8 cellular contexts compared by ENCODE assay signal in the genomic region with DNA sequence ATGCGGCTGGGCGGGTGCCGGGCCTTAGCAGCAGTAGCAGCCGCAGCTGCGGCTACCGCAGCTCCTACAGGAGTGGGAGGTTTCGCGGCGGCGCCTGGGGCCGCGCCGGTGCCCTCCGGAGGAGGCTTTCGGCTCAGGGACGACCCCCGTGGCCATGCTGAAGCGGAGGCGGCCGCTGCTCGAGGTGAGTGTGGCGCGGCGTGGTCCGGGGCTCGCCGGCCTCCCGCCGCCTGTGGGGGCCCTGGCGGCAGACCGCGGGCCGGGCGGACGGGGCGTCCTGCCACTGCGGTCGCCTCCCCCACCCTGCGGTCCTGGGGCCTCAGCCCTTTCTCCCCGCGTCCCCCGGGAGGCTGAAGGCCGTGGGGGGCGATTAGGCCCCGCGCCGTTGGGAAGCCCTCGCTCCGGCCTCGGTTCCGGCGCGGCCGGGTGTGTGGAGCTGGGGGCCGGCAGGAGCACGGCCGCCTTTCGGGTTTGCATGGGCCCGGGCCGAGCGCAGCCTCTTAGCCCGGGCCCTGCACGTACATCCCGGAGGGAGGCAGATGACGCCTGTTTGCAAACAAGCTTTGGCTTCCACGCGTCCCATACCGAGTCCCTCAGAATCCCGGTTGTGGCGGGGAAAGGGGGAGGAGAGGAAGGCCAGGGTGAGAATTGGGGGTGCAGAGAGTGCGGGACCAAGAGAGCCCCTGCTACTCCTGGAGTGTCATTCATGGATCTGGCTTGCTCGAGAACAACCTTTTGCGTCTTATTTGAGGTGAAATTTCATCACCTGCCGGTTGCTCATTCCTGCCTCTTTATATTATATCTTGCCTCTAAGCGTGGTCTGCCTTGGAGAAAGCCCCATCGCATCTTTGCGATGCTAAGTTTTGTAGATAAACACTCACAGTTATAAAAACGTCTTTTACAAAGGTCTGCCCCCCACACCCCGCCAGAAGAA. TPM values are rescaled to one million over a fixed set of nuclear protein-coding genes. Genes with fewer than 3 reads are reported as not detected.
DNase-seq lines count a peak whose midpoint lies in the region; ATAC-seq and TF ChIP-seq lines count a peak whose summit lies in the region.

No MANE protein-coding gene starts in this region.

- H3K9me2 ChIP-seq in SK-N-SH = no peaks in the 10 kb centered on the region

- in situ Hi-C loops in astrocyte of the cerebellum (cut with HindIII; ENCODE audit: low sequenced_read_pairs) = no loop called here

- H3K27ac ChIP-seq in SK-N-SH (ENCODE audit: low read depth in 2 of 2, low read length in 1 of 2) (peak overlapping the region; percentile 86 to 89), iPS DF 6.9 (ENCODE audit: low read length) (no peak overlapping the region)

- peak overlapping the region; percentile 84 for H2AFZ ChIP-seq in SK-N-SH (ENCODE audit: low read depth)

- H3K4me3 ChIP-seq in SK-N-SH (ENCODE audit: low read depth in 2 of 2, low read length in 1 of 2) (peak overlapping the region; percentile 83 to 90), astrocyte of the cerebellum (ENCODE audit: low read depth, low read length) (peak overlapping the region; percentile 84), iPS DF 6.9 (ENCODE audit: low read length) (peak overlapping the region; percentile 75), retinal pigment epithelial cell (ENCODE audit: low read length) (peak overlapping the region; percentile 85)

- H3K9ac ChIP-seq in SK-N-SH = peak overlapping the region; percentile 94

- peaks cover 49% of the 10 kb centered on the region for H3K79me2 ChIP-seq in SK-N-SH (ENCODE audit: insufficient read depth)

- TF ChIP-seq EP300 in SK-N-SH (IDR thresholded peaks at IDR 0.05; ENCODE audit: borderline replicate concordance in 1 of 2, low read depth in 1 of 2, low read length in 1 of 2) = no peak

- H3K4me2 ChIP-seq in SK-N-SH = peak overlapping the region; percentile 75

- ATAC-seq in GM21515 (IDR thresholded peaks at IDR 0.05; ENCODE audit: unreplicated experiment) = peak; percentile 41

- H3K36me3 ChIP-seq in SK-N-SH (replicated peaks in 1 of 2; ENCODE audit: control insufficient read depth in 1 of 2, insufficient read depth in 2 of 2, low read length in 1 of 2) (no peaks in the 10 kb centered on the region), iPS DF 6.9 (ENCODE audit: control insufficient read depth, insufficient read depth, low read length) (no peaks in the 10 kb centered on the region)

- CTCF ChIA-PET in SK-N-SH (lab: Yijun Ruan, JAX) = interaction anchor here (0.6 to 2.1 kb wide), 16 partner anchors 11 to 348 kb away, joined by 3 to 11 read pairs (median 4); no protein-coding TSS in a partner anchor

- no peak for TF ChIP-seq RAD21 in SK-N-SH (IDR thresholded peaks at IDR 0.05; ENCODE audit: low read length)

- DNase-seq in Daoy (ENCODE audit: low read depth) (peak; percentile 62), HuH-7.5 (ENCODE audit: low spot score) (peak; percentile 51), SK-N-SH (peak; percentile 82), astrocyte of the cerebellum (ENCODE audit: low read depth) (peak; percentile 23), iPS DF 6.9 (ENCODE audit: low read depth, low spot score) (no peak), retinal pigment epithelial cell (ENCODE audit: low read depth) (no peak), mesenteric fat pad (ENCODE audit: low spot score) (no peak)

- H4K20me1 ChIP-seq in SK-N-SH (ENCODE audit: insufficient read depth) = no peaks in the 10 kb centered on the region

- TF ChIP-seq CTCF in SK-N-SH (IDR thresholded peaks at IDR 0.05) (no peak), astrocyte of the cerebellum (IDR thresholded peaks at IDR 0.05; ENCODE audit: low read depth, low read length, missing control alignments) (no peak), retinal pigment epithelial cell (conservative IDR thresholded peaks at IDR 0.05; ENCODE audit: low read depth, low read length) (no peak)

- H3F3A ChIP-seq in SK-N-SH (replicated peaks; ENCODE audit: insufficient read depth) = peaks cover 25% of the 10 kb centered on the region

- POLR2A ChIA-PET in SK-N-SH (lab: Yijun Ruan, JAX) = interaction anchor here (1.0 to 1.1 kb wide), 2 partner anchors 206 to 411 kb away, joined by 3 read pairs; no protein-coding TSS in a partner anchor

- H3K27me3 ChIP-seq in SK-N-SH (ENCODE audit: insufficient read depth) = no peaks in the 10 kb centered on the region
- H3K27me3 ChIP-seq in iPS DF 6.9 (ENCODE audit: control insufficient read depth, insufficient read depth, low read length) = no peaks in the 10 kb centered on the region

- H3K4me1 ChIP-seq in SK-N-SH (ENCODE audit: control insufficient read depth in 1 of 2, insufficient read depth in 2 of 2, low read depth in 1 of 2, low read length in 1 of 2) (peaks cover 4 to 19% of the 10 kb centered on the region in 2 experiments), iPS DF 6.9 (ENCODE audit: control insufficient read depth, insufficient read depth, low read length) (no peaks in the 10 kb centered on the region)

- WGBS in SK-N-SH (ENCODE audit: low lambda C conversion rate) = 3% methylated on average over 27 of the region's 79 CpGs
- WGBS in iPS DF 6.9 (ENCODE audit: insufficient coverage, insufficient read length) = no CpG with 5 or more reads among the region's 79 CpGs

- H3K9me3 ChIP-seq in SK-N-SH = no peaks in the 10 kb centered on the region
- H3K9me3 ChIP-seq in iPS DF 6.9 (ENCODE audit: control insufficient read depth, insufficient read depth, low read length) = no peaks in the 10 kb centered on the region

TF ChIP-seq in SK-N-SH, 30 proteins besides CTCF, POLR2A, EP300 and RAD21:
- peak; percentile 78; the same call in 1 of the 2 replicates for TF ChIP-seq SIN3A (IDR thresholded peaks at IDR 0.05; ENCODE audit: borderline replicate concordance, low read depth, low read length)
- TF ChIP-seq YY1 (IDR thresholded peaks at IDR 0.05; ENCODE audit: low read depth) = 0 out of 2 replicates have a peak, but pooled peaks have one; percentile 52
- TF ChIP-seq, protein P1, sequence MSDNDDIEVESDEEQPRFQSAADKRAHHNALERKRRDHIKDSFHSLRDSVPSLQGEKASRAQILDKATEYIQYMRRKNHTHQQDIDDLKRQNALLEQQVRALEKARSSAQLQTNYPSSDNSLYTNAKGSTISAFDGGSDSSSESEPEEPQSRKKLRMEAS (IDR thresholded peaks at IDR 0.05; ENCODE audit: low read depth) = peak; percentile 52; the same call in 1 of the 2 replicates
- TF ChIP-seq MXI1 (IDR thresholded peaks at IDR 0.05; ENCODE audit: low read depth, low read length) = peak; percentile 70
- peak; percentile 20 for TF ChIP-seq CHD2 (IDR thresholded peaks at IDR 0.05; ENCODE audit: low read length, partially characterized antibody)
- TF ChIP-seq NFIC (IDR thresholded peaks at IDR 0.05; ENCODE audit: borderline replicate concordance) = no peak

RNA-seq across cellular contexts. Expression of a gene that starts 0.6 kb away (rescaled TPM):
- total RNA-seq in Daoy (2014; rRNA removed; shearing (Covaris generic)) = 11.8 and 15.3 TPM in 2 replicates
- 4.1 and 5.4 TPM in 2 replicates for polyA plus RNA-seq in SK-N-SH (2012; rRNA removed)
- 5.9 and 6.4 TPM in 2 replicates for polyA plus RNA-seq in SK-N-SH (2012; cell fraction: cytosol; rRNA removed)
- polyA plus RNA-seq in SK-N-SH (2012; cell fraction: nucleus; rRNA removed) = 2.5 and 5.3 TPM in 2 replicates
- 21.1 TPM for total RNA-seq in mesenteric fat pad

Comparison
In these comparisons a context has a peak if more than half of its experiments do, and no peak if none do; other contexts are left out.
1. DNase-seq: peak in Daoy (single experiment), HuH-7.5 (single experiment), SK-N-SH (single experiment) and astrocyte of the cerebellum (single experiment); none in iPS DF 6.9 (single experiment), retinal pigment epithelial cell (single experiment) and mesenteric fat pad (single experiment).
2. Peak in every context shown above with its lines, with median percentiles within 50 percentile points of each other: H3K4me3 ChIP-seq.